Comparison of ENCODE assay signal across 1 cellular context in the genomic region with DNA sequence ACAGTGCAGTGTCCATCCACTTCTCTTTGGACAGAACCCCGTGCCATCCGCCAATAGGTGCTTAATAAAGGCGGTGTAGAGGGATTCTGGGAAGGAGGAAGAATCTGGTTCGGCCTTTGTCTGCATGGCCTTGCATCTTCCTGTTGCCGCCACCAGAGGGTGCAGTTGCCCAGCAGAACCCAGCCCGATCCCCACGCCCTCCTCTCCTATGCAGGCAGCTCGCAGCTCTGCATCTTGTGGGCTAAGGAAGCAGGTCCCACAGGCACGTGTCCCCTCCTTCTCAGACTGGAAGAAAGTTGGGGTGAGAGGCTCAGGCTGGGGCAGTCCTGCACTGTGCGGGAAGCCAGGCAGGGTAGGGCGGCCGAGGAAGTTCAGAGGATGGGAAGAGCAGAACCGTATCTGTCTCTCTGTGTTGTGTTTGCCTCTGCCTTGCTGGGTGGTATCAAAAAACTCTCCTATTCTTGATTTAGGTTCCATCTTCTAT.
TF ChIP-seq lines count a peak whose summit lies in the region.

No MANE protein-coding gene starts in this region.

TF ChIP-seq in K562, 482 proteins besides CTCF, POLR2A, EP300 and RAD21 (continued from another document):
- peak; percentile 67; the same call in 1 of the 2 replicates for TF ChIP-seq SREBF1 (IDR thresholded peaks at IDR 0.05; ENCODE audit: borderline replicate concordance, low read depth, low read length)
